ENCODE assay signal across 9 cellular contexts in the genomic region with DNA sequence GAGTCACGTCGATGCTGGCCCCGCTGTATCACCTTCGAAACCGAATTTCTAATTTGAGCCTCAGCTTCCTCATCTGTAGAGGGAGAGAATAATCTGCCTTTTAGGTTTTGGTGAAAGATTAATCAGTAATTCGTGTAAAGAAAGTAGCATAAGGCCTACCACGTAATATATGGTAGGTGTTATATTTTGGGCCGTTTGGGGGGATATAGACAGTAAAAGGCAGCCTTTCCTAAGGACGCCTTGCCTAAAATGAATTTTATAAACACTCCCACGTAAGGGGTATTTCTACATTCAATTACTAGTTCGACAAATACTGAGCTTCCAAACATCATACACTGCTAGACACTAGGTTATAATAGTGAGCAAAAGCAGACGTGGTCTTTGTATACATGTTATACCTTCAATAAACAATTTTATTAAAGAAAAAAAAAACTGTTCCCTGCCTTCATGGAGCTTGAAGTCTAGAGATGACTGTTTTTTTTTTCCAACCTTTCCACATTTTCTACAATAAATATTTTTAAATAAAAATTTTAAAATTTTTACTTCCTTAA. TPM values are rescaled to one million over a fixed set of nuclear protein-coding genes. Genes with fewer than 3 reads are reported as not detected.
DNase-seq lines count a peak whose midpoint lies in the region; ATAC-seq and TF ChIP-seq lines count a peak whose summit lies in the region.
"Had no signal": no experiment of that assay in that cellular context is flagged by ENCODE, and none has a peak within 500 bp of the region (broad histone marks: within the 10 kb centered on the region; RNA-seq: fewer than 3 reads in every experiment).

No MANE protein-coding gene starts in this region.

- peaks cover 53% of the 10 kb centered on the region for H3K4me1 Mint-ChIP-seq in activated naive CD4-positive, alpha-beta T cell treated with anti-CD3 and anti-CD28 coated beads, Interleukin-2, amount 50 U/mL, for 24 hours

- H3K9me3 Mint-ChIP-seq in activated naive CD4-positive, alpha-beta T cell treated with anti-CD3 and anti-CD28 coated beads, Interleukin-2, amount 50 U/mL, for 24 hours = peaks cover 5% of the 10 kb centered on the region

- H3K4me1 ChIP-seq in lower lobe of right lung (peaks cover 18% of the 10 kb centered on the region), upper lobe of left lung (peaks cover 12 to 18% (median 13%) of the 10 kb centered on the region in 4 donors)

- no peak for DNase-seq in activated naive CD4-positive, alpha-beta T cell (lab: John Stamatoyannopoulos, UW)
- DNase-seq in astrocyte of the cerebellum (ENCODE audit: low read depth) = no peak
- DNase-seq in lower lobe of right lung = no peak
- no peak for DNase-seq in upper lobe of left lung
- no peak for DNase-seq in pons (ENCODE audit: low spot score)
- DNase-seq in medulla oblongata (ENCODE audit: extremely low spot score) = no peak

- peak overlapping the region; percentile 98 for H3K4me3 Mint-ChIP-seq in activated naive CD4-positive, alpha-beta T cell treated with anti-CD3 and anti-CD28 coated beads, Interleukin-2, amount 50 U/mL, for 24 hours

- H3K27ac ChIP-seq in lower lobe of right lung (peak overlapping the region; percentile 98), upper lobe of left lung (peak overlapping the region; percentile 94 to 98 (median 96))

- H3K27me3 Mint-ChIP-seq in activated naive CD4-positive, alpha-beta T cell treated with anti-CD3 and anti-CD28 coated beads, Interleukin-2, amount 50 U/mL, for 24 hours = no peaks in the 10 kb centered on the region

- no peak for TF ChIP-seq CTCF in astrocyte of the cerebellum (IDR thresholded peaks at IDR 0.05; ENCODE audit: low read depth, low read length, missing control alignments)
- no peak for TF ChIP-seq CTCF in lower lobe of right lung (IDR thresholded peaks at IDR 0.05)
- TF ChIP-seq CTCF in upper lobe of left lung (IDR thresholded peaks at IDR 0.05) = no peak

- WGBS in upper lobe of left lung, 2 donors = 7 to 16% methylated on average over 12 of the region's 12 CpGs

- intact Hi-C loops in lower lobe of right lung (cut with DNase I) = no loop called here

- peak overlapping the region; percentile 99 for H3K27ac Mint-ChIP-seq in activated naive CD4-positive, alpha-beta T cell treated with anti-CD3 and anti-CD28 coated beads, Interleukin-2, amount 50 U/mL, for 24 hours

- H3K36me3 Mint-ChIP-seq in activated naive CD4-positive, alpha-beta T cell treated with anti-CD3 and anti-CD28 coated beads, Interleukin-2, amount 50 U/mL, for 24 hours = peaks cover 26% of the 10 kb centered on the region

- H3K36me3 ChIP-seq in lower lobe of right lung (peaks cover 21% of the 10 kb centered on the region), upper lobe of left lung (peaks cover 4 to 14% (median 8%) of the 10 kb centered on the region in 4 donors)

- no peak for TF ChIP-seq EP300 in upper lobe of left lung (IDR thresholded peaks at IDR 0.05)

- H3K9me3 ChIP-seq in lower lobe of right lung = no peaks in the 10 kb centered on the region
- H3K9me3 ChIP-seq in upper lobe of left lung = no peaks in the 10 kb centered on the region

- ATAC-seq in lower lobe of right lung (no peak), upper lobe of left lung (ENCODE audit: low FRiP score in 2 of 2) (no peak), HG03442 (IDR thresholded peaks at IDR 0.05; ENCODE audit: unreplicated experiment) (no peak)

- in situ Hi-C loops in astrocyte of the cerebellum (cut with HindIII; ENCODE audit: low sequenced_read_pairs) = no loop called here

- no peak for TF ChIP-seq POLR2A in upper lobe of left lung (IDR thresholded peaks at IDR 0.05)

- H3K4me3 ChIP-seq in astrocyte of the cerebellum (ENCODE audit: low read depth, low read length) (peak overlapping the region; percentile 96), lower lobe of right lung (peak overlapping the region; percentile 98), upper lobe of left lung (peak overlapping the region; percentile 50 to 93 (median 76))

- H3K27me3 ChIP-seq in lower lobe of right lung (ENCODE audit: low read depth) (no peaks in the 10 kb centered on the region), upper lobe of left lung (no peaks in the 10 kb centered on the region)

RNA-seq across cellular contexts. Expression of gene JAGN1, which starts 0.7 kb away (rescaled TPM):
- total RNA-seq in lower lobe of right lung = 23.8 TPM
- 10 to 100 TPM in 4 of 6 donors, 1 to 10 TPM in 2; 4.2 to 33.3 (median 24.2) TPM for total RNA-seq in upper lobe of left lung

RNA-seq across cellular contexts. Expression of gene CIDEC, which starts 11.1 kb away (rescaled TPM):
- total RNA-seq in lower lobe of right lung (not detected), upper lobe of left lung (not detected)
- total RNA-seq: T-helper 1 cell treated with Interleukin-12 subunit alpha and Interleukin-12 subunit beta and Interleukin-4 antibody, amounts not matched to agents 30 ng/mL and 1 ng/mL, for 36 hours had no signal

RNA-seq across cellular contexts. Expression of gene IL17RE, which starts 11.5 kb away (rescaled TPM):
- total RNA-seq in lower lobe of right lung (21.5 TPM), upper lobe of left lung (10 to 100 TPM; 16.1 to 44.8 (median 27.0) TPM)

RNA-seq across cellular contexts. Expression of gene IL17RC, which starts 25.8 kb away (rescaled TPM):
- total RNA-seq in lower lobe of right lung = 27.2 TPM
- 10 to 100 TPM; 26.3 to 83.8 (median 32.9) TPM for total RNA-seq in upper lobe of left lung

RNA-seq across cellular contexts. Expression of gene CRELD1, which starts 42.5 kb away (rescaled TPM):
- total RNA-seq in lower lobe of right lung = 54.3 TPM
- total RNA-seq in upper lobe of left lung = 10 to 100 TPM; 31.7 to 72.3 (median 44.0) TPM
